In genomic region chr2:85133751-85134254, GRCh38 we compare ENCODE assay signal across 8 cellular contexts. TPM values are rescaled to one million over a fixed set of nuclear protein-coding genes. Genes with fewer than 3 reads are reported as not detected.
DNase-seq lines count a peak whose midpoint lies in the region; ATAC-seq, FAIRE-seq and TF ChIP-seq lines count a peak whose summit lies in the region.

No MANE protein-coding gene starts in this region.

- H3K9me3 ChIP-seq in MG63 = no peaks in the 10 kb centered on the region

- TF ChIP-seq POLR2A in GM12892 (IDR thresholded peaks at IDR 0.05; ENCODE audit: low read depth, low read length) = no peak

- peaks cover 7% of the 10 kb centered on the region for H3K4me1 Mint-ChIP-seq in stimulated activated memory B cell treated with anti-CD40 and anti-IgM and Interleukin-4, amounts not matched to agents 10 μg/mL and 1 μg/mL and 100 μg/mL, for 72 hours

- no peak for FAIRE-seq in GM12892 (lab: Jason Lieb, UNC)

- peak overlapping the region; percentile 53 for H3K4me3 ChIP-seq in MG63
- peak overlapping the region; percentile 73 for H3K4me3 ChIP-seq in brain microvascular endothelial cell (ENCODE audit: low read depth, low read length)

- H3K36me3 ChIP-seq in MG63 (no peaks in the 10 kb centered on the region), brain microvascular endothelial cell (replicated peaks) (no peaks in the 10 kb centered on the region)

- TF ChIP-seq CTCF in brain microvascular endothelial cell (IDR thresholded peaks at IDR 0.05; ENCODE audit: low read depth, low read length, missing control alignments) = no peak

- no peaks in the 10 kb centered on the region for H3K9me3 Mint-ChIP-seq in stimulated activated memory B cell treated with anti-CD40 and anti-IgM and Interleukin-4, amounts not matched to agents 10 μg/mL and 1 μg/mL and 100 μg/mL, for 72 hours

- ATAC-seq in stimulated activated memory B cell treated with anti-CD40 and anti-IgM and Interleukin-4, amounts not matched to agents 10 μg/mL and 1 μg/mL and 100 μg/mL, for 72 hours = no peak

- peak overlapping the region; percentile 48 for H3K4me3 Mint-ChIP-seq in stimulated activated memory B cell treated with anti-CD40 and anti-IgM and Interleukin-4, amounts not matched to agents 10 μg/mL and 1 μg/mL and 100 μg/mL, for 72 hours

- peaks cover 44% of the 10 kb centered on the region for H3K27me3 Mint-ChIP-seq in stimulated activated memory B cell treated with anti-CD40 and anti-IgM and Interleukin-4, amounts not matched to agents 10 μg/mL and 1 μg/mL and 100 μg/mL, for 72 hours

- no peaks in the 10 kb centered on the region; the same call in 1 of the 2 replicates for H3K27me3 ChIP-seq in MG63
- no peaks in the 10 kb centered on the region for H3K27me3 ChIP-seq in brain microvascular endothelial cell (replicated peaks)

- H3K36me3 Mint-ChIP-seq in stimulated activated memory B cell treated with anti-CD40 and anti-IgM and Interleukin-4, amounts not matched to agents 10 μg/mL and 1 μg/mL and 100 μg/mL, for 72 hours = no peaks in the 10 kb centered on the region

- DNase-seq in GM12892 (ENCODE audit: insufficient read length) (peak; percentile 42), MG63 (peak; percentile 49), brain microvascular endothelial cell (no peak), islet precursor cell (peak; percentile 81), medulla oblongata (ENCODE audit: extremely low spot score) (no peak), GDM1 (lab: John Stamatoyannopoulos, UW) (no peak), A172 (ENCODE audit: low spot score) (no peak)

- H3K27ac Mint-ChIP-seq in stimulated activated memory B cell treated with anti-CD40 and anti-IgM and Interleukin-4, amounts not matched to agents 10 μg/mL and 1 μg/mL and 100 μg/mL, for 72 hours = no peak overlapping the region

- in situ Hi-C loops in brain microvascular endothelial cell (cut with HindIII; ENCODE audit: low pct_ligation_motif_present, low sequenced_read_pairs) = no loop called here

- H3K27ac ChIP-seq in brain microvascular endothelial cell = no peak overlapping the region

RNA-seq across cellular contexts. Expression of gene TCF7L1, which starts 0.6 kb away (rescaled TPM):
- 0.13 TPM for polyA plus RNA-seq in GM12892 (2012; ENCODE audit: missing spikeins)
- 0.46 TPM in 1 of 2 replicates, not detected in the other for total RNA-seq in MG63 (2014; rRNA removed; shearing (Covaris generic); ENCODE audit: low replicate concordance)
- total RNA-seq in A172 (2014; rRNA removed; shearing (Covaris generic)) = 0.24 TPM in 1 of 2 replicates, not detected in the other

Comparison
In these comparisons a context has a peak if more than half of its experiments do, and no peak if none do; other contexts are left out.
1. DNase-seq: peak in GM12892 (single experiment), MG63 (single experiment) and islet precursor cell (single experiment); none in brain microvascular endothelial cell (single experiment), medulla oblongata (single experiment), GDM1 (single experiment) and A172 (single experiment).